Comparison of ENCODE assay signal across 8 cellular contexts in the genomic region with DNA sequence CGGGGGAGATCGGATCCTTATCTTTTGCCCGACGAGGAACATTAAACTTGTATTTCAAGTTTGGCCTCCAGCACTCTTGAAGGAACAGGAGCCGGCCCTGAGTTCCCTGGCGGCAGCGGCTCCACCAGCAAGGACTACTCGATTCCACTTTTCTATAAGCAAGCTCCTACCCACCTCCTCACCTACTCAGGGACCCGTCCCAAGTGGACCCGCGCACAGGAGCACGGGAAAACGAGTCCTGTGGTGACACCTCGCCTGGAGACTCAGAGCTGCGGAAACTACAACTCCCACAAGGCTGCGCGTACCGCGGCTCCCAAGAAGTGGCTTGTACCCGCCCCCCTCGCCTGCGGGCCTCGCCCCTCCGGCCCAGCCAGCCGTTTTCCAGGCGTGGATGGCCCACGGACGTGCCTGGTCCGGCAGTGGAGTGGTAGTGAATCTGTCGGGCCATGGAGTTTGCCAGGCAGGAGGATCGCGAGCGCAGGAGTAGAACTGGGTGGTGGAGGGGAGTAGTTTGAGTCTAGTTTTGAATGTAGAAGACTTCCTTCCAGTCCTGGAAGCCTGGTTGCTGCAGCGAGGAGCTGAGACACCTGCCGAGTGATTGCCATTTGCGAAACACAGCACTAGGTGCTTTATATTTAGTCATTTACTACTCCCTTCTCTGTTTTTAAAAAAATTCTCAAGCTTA. TPM values are rescaled to one million over a fixed set of nuclear protein-coding genes. Genes with fewer than 3 reads are reported as not detected.
DNase-seq lines count a peak whose midpoint lies in the region; ATAC-seq and TF ChIP-seq lines count a peak whose summit lies in the region.

A gene (minus strand): TSS at position 206 of the 685 bp plus-strand sequence. CDS start 476 bp downstream, outside the sequence.

- H3K36me3 Mint-ChIP-seq in activated B cell treated with CpG ODN at 0.5 μM for 24 hours (ENCODE audit: low read depth), result peaks cover 4% of the 10 kb centered on the region

- H3K4me3 Mint-ChIP-seq in activated B cell treated with CpG ODN at 0.5 μM for 24 hours, result peak within 1 kb of the TSS; percentile 92

- H3K9me3 Mint-ChIP-seq in activated B cell treated with CpG ODN at 0.5 μM for 24 hours, result no peaks in the 10 kb centered on the region

- POLR2A ChIA-PET in AG04449 (lab: Yijun Ruan, JAX) (interaction anchor here (0.8 kb wide), 1 partner anchor 368 kb away, joined by 3 read pairs; no protein-coding TSS in a partner anchor), activated B cell treated with CpG ODN at 0.5 μM for 24 hours (lab: Charles Lee) (interaction anchor here (1.5 kb wide), 1 partner anchor 71 kb away, joined by 6 read pairs; no protein-coding TSS in a partner anchor)

- ATAC-seq in GM18873 (IDR thresholded peaks at IDR 0.05; ENCODE audit: low FRiP score, unreplicated experiment), result peak; percentile 88
- ATAC-seq in HG03139 (IDR thresholded peaks at IDR 0.05; ENCODE audit: unreplicated experiment), result peak; percentile 96
- ATAC-seq in activated B cell treated with CpG ODN at 0.5 μM for 24 hours (ENCODE audit: low read depth), result peak; percentile 99

- H3K27me3 Mint-ChIP-seq in activated B cell treated with CpG ODN at 0.5 μM for 24 hours, result peaks cover 10% of the 10 kb centered on the region

- DNase-seq in AG04449 (ENCODE audit: low read depth, low spot score) (peak; percentile 54), NCI-H2196 treated with DMSO at 0.1 percent for 48 hours (lab: John Stamatoyannopoulos, UW; ENCODE audit: unreplicated experiment) (peak; percentile 86), activated B cell treated with CpG ODN at 0.5 μM for 24 hours (peak; percentile 74), inferior parietal cortex (ENCODE audit: extremely low spot score) (peak; percentile 94), smooth muscle cell of the brain vasculature (ENCODE audit: low read depth, low spot score) (peak; percentile 85)
- DNase-seq in central memory CD4-positive, alpha-beta T cell, result peak; percentile 80

- TF ChIP-seq CTCF in AG04449 (IDR thresholded peaks at IDR 0.05; ENCODE audit: insufficient read depth, low read length, missing control alignments) (no peak), activated B cell treated with CpG ODN at 0.5 μM for 24 hours (IDR thresholded peaks at IDR 0.05) (no peak)

- CTCF ChIA-PET in AG04449 (lab: Yijun Ruan, JAX), result interaction anchor here (0.8 to 1.8 kb wide), 5 partner anchors 25 to 222 kb away, joined by 3 to 6 read pairs (median 3); no protein-coding TSS in a partner anchor
- CTCF ChIA-PET in activated B cell treated with CpG ODN at 0.5 μM for 24 hours (lab: Charles Lee), result no interaction called here

- peak within 1 kb of the TSS; percentile 44 for H3K27ac Mint-ChIP-seq in activated B cell treated with CpG ODN at 0.5 μM for 24 hours

- intact Hi-C loops in activated B cell treated with CpG ODN at 0.5 μM for 24 hours (cut with micrococcal nuclease), result loop anchor here (1.0 kb wide), 1 partner anchor 71 kb away; no protein-coding TSS in a partner anchor

- peak within 1 kb of the TSS; percentile 75 for H3K4me3 ChIP-seq in AG04449 (ENCODE audit: low read depth, low read length)

- H3K4me1 Mint-ChIP-seq in activated B cell treated with CpG ODN at 0.5 μM for 24 hours, result peaks cover 14% of the 10 kb centered on the region

RNA-seq across cellular contexts. Expression of the gene that starts here (rescaled TPM):
- 6.9 and 10.5 TPM in 2 replicates for total RNA-seq in activated B cell treated with CpG ODN at 0.5 μM for 24 hours

Comparison
In these comparisons a context has a peak if more than half of its experiments do, and no peak if none do; other contexts are left out.
1. Peak in every context shown above with its lines: DNase-seq, ATAC-seq and H3K4me3 ChIP-seq.